17 cellular contexts compared by ENCODE assay signal in genomic region chr5:57414857-57415256, GRCh38.
"Had no signal": no experiment of that assay in that cellular context is flagged by ENCODE, and none has a peak within 500 bp of the region (broad histone marks: within the 10 kb centered on the region; RNA-seq: fewer than 3 reads in every experiment).

No MANE protein-coding gene starts in this region.

- H3K4me3 ChIP-seq: dorsolateral prefrontal cortex, esophagus muscularis mucosa, lung, thyroid gland, upper lobe of right lung had no signal

- H3K27ac ChIP-seq: esophagus muscularis mucosa, upper lobe of right lung had no signal

- H3K36me3 ChIP-seq: esophagus muscularis mucosa, thyroid gland, upper lobe of right lung had no signal

- H3K27me3 ChIP-seq: dorsolateral prefrontal cortex, esophagus muscularis mucosa, thyroid gland, upper lobe of right lung had no signal

- DNase-seq: activated CD4-positive, alpha-beta T cell treated with anti-CD3 and anti-CD28 coated beads, Interleukin-2, amount 50 U/mL, for 4 hours; activated naive CD4-positive, alpha-beta T cell treated with Interleukin-2 at 50 U/mL for 16 hours; activated naive CD8-positive, alpha-beta T cell treated with anti-CD3 and anti-CD28 coated beads for 36 hours; activated T-cell treated with anti-CD3 and anti-CD28 coated beads, Interleukin-2, amount 50 U/mL, for 48 hours; central memory CD4-positive, alpha-beta T cell; naive B cell; occipital lobe; posterior cingulate gyrus; stimulated activated CD4-positive, alpha-beta T cell treated with anti-CD3 and anti-CD28 coated beads, Interleukin-12 subunit alpha, Interleukin-12 subunit beta, amount 100 ng/mL, for 4 hours; stimulated activated CD4-positive, alpha-beta T cell treated with anti-CD3 and anti-CD28 coated beads, Interleukin-4, amount 100 ng/mL, for 4 hours; stimulated activated naive CD8-positive, alpha-beta T cell treated with anti-CD3 and anti-CD28 coated beads, Interleukin-15, Interleukin-2, amounts not matched to agents 100 U/mL and 50 U/mL, for 24 hours; T1000; thyroid gland; upper lobe of right lung had no signal

- H3K9me3 ChIP-seq: esophagus muscularis mucosa, thyroid gland, upper lobe of right lung had no signal
